In the genomic region with DNA sequence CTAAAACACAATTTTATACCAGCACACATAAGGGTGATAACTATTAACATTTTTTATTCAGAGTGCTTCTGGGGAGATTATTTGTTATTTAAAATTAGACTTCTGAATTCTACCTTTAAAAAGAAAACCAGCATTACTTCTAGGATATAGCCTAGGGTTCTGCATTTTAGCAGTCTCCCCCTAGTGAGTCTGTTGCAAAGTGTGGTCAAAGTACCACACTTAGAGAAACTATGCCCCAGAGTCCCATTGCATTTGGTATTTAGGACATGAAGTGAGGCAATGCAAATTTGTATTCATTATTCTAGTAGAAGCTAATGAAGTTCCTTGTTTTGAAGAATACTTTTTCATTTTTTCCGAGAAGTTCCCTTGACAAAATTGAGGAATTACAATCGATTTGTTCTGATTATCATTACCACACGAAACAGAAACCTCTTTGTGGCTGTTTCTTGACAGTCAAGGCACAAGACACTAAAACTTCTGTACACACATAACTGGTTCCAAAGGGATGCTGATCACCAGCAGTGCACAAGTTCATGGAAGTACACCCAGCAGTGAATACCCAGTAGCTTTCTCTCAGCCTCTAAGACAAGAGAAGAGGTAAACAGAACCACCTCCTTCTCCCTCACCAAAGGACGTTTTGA, we compare ENCODE assay signal across 1 cellular context.
TF ChIP-seq lines count a peak whose summit lies in the region.

No MANE protein-coding gene starts in this region.

TF ChIP-seq in IMR-90, 13 proteins besides CTCF, POLR2A, EP300 and RAD21 (continued from another document):
- TF ChIP-seq SMC3 (IDR thresholded peaks at IDR 0.05; ENCODE audit: low read depth, low read length) (no peak), RFX5 (IDR thresholded peaks at IDR 0.05; ENCODE audit: low read depth, low read length) (no peak), CEBPB (IDR thresholded peaks at IDR 0.05; ENCODE audit: low read depth, low read length) (no peak), MXI1 (IDR thresholded peaks at IDR 0.05; ENCODE audit: borderline replicate concordance, low read depth, low read length) (no peak), RCOR1 (IDR thresholded peaks at IDR 0.05; ENCODE audit: insufficient replicate concordance, low read length) (no peak), FOS (IDR thresholded peaks at IDR 0.05; ENCODE audit: low read depth, low read length) (no peak), BHLHE40 (IDR thresholded peaks at IDR 0.05; ENCODE audit: low read depth, low read length) (no peak), NFE2L2 (IDR thresholded peaks at IDR 0.05; ENCODE audit: low read depth, low read length) (no peak)
- TF ChIP-seq, protein P1, sequence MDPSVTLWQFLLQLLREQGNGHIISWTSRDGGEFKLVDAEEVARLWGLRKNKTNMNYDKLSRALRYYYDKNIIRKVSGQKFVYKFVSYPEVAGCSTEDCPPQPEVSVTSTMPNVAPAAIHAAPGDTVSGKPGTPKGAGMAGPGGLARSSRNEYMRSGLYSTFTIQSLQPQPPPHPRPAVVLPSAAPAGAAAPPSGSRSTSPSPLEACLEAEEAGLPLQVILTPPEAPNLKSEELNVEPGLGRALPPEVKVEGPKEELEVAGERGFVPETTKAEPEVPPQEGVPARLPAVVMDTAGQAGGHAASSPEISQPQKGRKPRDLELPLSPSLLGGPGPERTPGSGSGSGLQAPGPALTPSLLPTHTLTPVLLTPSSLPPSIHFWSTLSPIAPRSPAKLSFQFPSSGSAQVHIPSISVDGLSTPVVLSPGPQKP (IDR thresholded peaks at IDR 0.05; ENCODE audit: borderline replicate concordance, low read depth, low read length) = no peak
- TF ChIP-seq, protein P2, sequence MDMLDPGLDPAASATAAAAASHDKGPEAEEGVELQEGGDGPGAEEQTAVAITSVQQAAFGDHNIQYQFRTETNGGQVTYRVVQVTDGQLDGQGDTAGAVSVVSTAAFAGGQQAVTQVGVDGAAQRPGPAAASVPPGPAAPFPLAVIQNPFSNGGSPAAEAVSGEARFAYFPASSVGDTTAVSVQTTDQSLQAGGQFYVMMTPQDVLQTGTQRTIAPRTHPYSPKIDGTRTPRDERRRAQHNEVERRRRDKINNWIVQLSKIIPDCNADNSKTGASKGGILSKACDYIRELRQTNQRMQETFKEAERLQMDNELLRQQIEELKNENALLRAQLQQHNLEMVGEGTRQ (IDR thresholded peaks at IDR 0.05; ENCODE audit: low read depth, low read length) = no peak
